13 cellular contexts compared by ENCODE assay signal in genomic region chr12:21084753-21085152, GRCh38. TPM values are rescaled to one million over a fixed set of nuclear protein-coding genes. Genes with fewer than 3 reads are reported as not detected.
"Had no signal": no experiment of that assay in that cellular context is flagged by ENCODE, and none has a peak within 500 bp of the region (broad histone marks: within the 10 kb centered on the region; RNA-seq: fewer than 3 reads in every experiment).

No MANE protein-coding gene starts in this region.

RNA-seq across cellular contexts. Expression of gene SLCO1B1, which starts 46.2 kb away (rescaled TPM):
- total RNA-seq: activated B cell treated with CpG ODN at 0.5 μM for 24 hours; activated CD4-positive, alpha-beta memory T cell treated with anti-CD3 and anti-CD28 coated beads for 36 hours; activated CD4-positive, alpha-beta memory T cell treated with anti-CD3 and anti-CD28 coated beads, Interleukin-2, amount 10 ng/mL, durations not matched to agents 7 days and 5 days; activated CD4-positive, alpha-beta T cell treated with anti-CD3 and anti-CD28 coated beads for 36 hours; activated CD4-positive, alpha-beta T cell treated with anti-CD3 and anti-CD28 coated beads, Interleukin-2, amount 10 ng/mL, durations not matched to agents 24 days and 14 days; activated CD4-positive, alpha-beta T cell treated with anti-CD3 and anti-CD28 coated beads, Interleukin-2, amount 10 ng/mL, durations not matched to agents 7 days and 5 days; activated CD8-positive, alpha-beta memory T cell treated with anti-CD3 and anti-CD28 coated beads for 36 hours; activated CD8-positive, alpha-beta memory T cell treated with anti-CD3 and anti-CD28 coated beads, Interleukin-2, amount 10 ng/mL, durations not matched to agents 7 days and 5 days; activated CD8-positive, alpha-beta T cell treated with anti-CD3 and anti-CD28 coated beads for 36 hours; activated CD8-positive, alpha-beta T cell treated with anti-CD3 and anti-CD28 coated beads, Interleukin-2, amount 10 ng/mL, durations not matched to agents 7 days and 5 days; T-helper 1 cell treated with Interleukin-12 subunit alpha and Interleukin-12 subunit beta and Interleukin-4 antibody, amounts not matched to agents 30 ng/mL and 1 ng/mL, for 36 hours; T-helper 17 cell; T-helper 2 cell treated with Interferon-gamma antibody and Interleukin-4, amounts not matched to agents 100 ng/mL and 5 ng/mL, for 36 hours had no signal
